15 cellular contexts compared by ENCODE assay signal in genomic region chr22:17269224-17269606, GRCh38.
"Had no signal": no experiment of that assay in that cellular context is flagged by ENCODE, and none has a peak within 500 bp of the region (broad histone marks: within the 10 kb centered on the region; RNA-seq: fewer than 3 reads in every experiment).

No MANE protein-coding gene starts in this region.

- ATAC-seq: foreskin keratinocyte, left cardiac atrium, pancreas had no signal

- H3K27ac ChIP-seq: brain microvascular endothelial cell, foreskin keratinocyte, lower lobe of right lung, pancreas had no signal

- DNase-seq: activated CD4-positive, alpha-beta T cell treated with anti-CD3 and anti-CD28 coated beads, Interleukin-2, amount 10 ng/mL, durations not matched to agents 7 days and 5 days; activated CD4-positive, CD25-positive, alpha-beta regulatory T cell; activated CD8-positive, alpha-beta memory T cell treated with anti-CD3 and anti-CD28 coated beads for 24 hours; activated naive CD8-positive, alpha-beta T cell treated with anti-CD3 and anti-CD28 coated beads, Interleukin-2, amount 10 ng/mL, durations not matched to agents 7 days and 5 days; brain microvascular endothelial cell; cortex of kidney; effector CD8-positive, alpha-beta T cell; foreskin keratinocyte; glutamatergic neuron; left cardiac atrium; lower lobe of right lung; midbrain; pancreas; stimulated activated CD4-positive, alpha-beta T cell treated with anti-CD3 and anti-CD28 coated beads, Interleukin-12 subunit alpha, Interleukin-12 subunit beta, amount 100 ng/mL, for 4 hours; stimulated activated CD4-positive, alpha-beta T cell treated with anti-CD3 and anti-CD28 coated beads, Interleukin-2, amount 100 ng/mL, for 24 hours had no signal

- H3K36me3 ChIP-seq: brain microvascular endothelial cell, lower lobe of right lung, pancreas had no signal

- H3K9me3 ChIP-seq: lower lobe of right lung, pancreas had no signal

- H3K4me3 ChIP-seq: lower lobe of right lung, pancreas had no signal

- H3K27me3 ChIP-seq: brain microvascular endothelial cell, foreskin keratinocyte, pancreas had no signal

- H3K4me1 ChIP-seq: foreskin keratinocyte, lower lobe of right lung, pancreas had no signal

- FAIRE-seq: pancreas had no signal
